In the genomic region with DNA sequence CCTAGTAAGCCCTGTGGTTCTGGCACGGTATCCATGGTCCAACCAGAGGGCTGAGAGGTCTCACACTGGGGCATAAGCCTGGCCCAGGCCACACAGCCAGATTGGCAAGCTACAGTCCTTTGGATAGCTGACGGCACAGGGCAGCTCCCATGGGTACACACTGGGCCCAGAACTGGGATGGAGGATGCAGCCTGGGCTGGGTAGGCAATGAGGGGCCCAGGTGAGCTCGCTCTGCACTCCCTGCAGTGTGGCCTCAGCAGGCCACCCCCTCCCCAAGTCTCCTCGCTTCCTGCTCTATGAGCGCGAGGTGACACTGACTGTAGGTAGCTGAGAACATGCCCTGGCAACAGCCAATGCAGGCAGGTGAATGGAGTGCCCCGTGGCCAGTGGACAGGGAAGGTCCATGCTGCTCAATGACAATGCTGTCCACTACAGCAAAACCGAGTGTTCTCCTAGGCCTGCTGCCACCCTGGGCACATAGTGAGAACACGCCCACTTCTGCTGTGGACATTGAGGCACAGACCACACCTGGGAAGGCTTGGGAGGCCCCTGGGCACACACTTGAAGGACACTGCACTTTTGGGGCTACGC, we compare ENCODE assay signal across 8 cellular contexts.
"Had no signal": no experiment of that assay in that cellular context is flagged by ENCODE, and none has a peak within 500 bp of the region (broad histone marks: within the 10 kb centered on the region; RNA-seq: fewer than 3 reads in every experiment).

No MANE protein-coding gene starts in this region.

- H3K36me3 ChIP-seq: esophagus squamous epithelium, left lung, sigmoid colon had no signal

- H3K27me3 ChIP-seq: dorsolateral prefrontal cortex, sigmoid colon had no signal

- H3K9me3 ChIP-seq: esophagus squamous epithelium, left lung, sigmoid colon had no signal

- H3K27ac ChIP-seq: esophagus squamous epithelium, left lung, sigmoid colon had no signal

- DNase-seq: activated CD4-positive, alpha-beta T cell treated with anti-CD3 and anti-CD28 coated beads for 1 hour; activated effector memory CD4-positive, alpha-beta T cell treated with Interleukin-2 at 50 U/mL for 16 hours; esophagus squamous epithelium had no signal

- H3K4me3 ChIP-seq: esophagus squamous epithelium, left lung, sigmoid colon had no signal

- ATAC-seq: activated CD8-positive, alpha-beta memory T cell treated with anti-CD3 and anti-CD28 coated beads, Interleukin-2, amount 10 ng/mL, durations not matched to agents 7 days and 5 days; stimulated activated naive CD8-positive, alpha-beta T cell treated with anti-CD3 and anti-CD28 coated beads, Interleukin-15, Interleukin-2, amounts not matched to agents 100 U/mL and 50 U/mL, for 24 hours had no signal
